ENCODE assay signal across 15 cellular contexts in the genomic region with DNA sequence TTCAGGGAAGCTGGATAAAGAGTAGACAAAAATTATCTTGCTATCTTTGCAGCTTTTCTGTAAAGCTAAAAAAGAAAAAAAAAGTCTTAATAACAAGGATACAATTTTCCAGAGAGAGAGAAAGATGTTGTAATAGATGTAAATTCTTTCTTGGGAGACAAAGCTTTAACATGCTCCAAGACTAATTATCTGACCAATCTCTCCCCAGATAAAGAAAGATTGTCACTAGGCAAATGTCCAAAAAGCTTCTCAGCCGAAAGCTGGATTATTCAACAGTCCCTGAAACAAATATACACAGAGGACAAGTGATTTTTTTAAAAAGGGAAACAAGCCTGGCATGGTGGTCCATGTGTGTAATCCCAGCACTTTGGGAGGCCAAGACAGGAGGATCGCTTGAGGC. TPM values are rescaled to one million over a fixed set of nuclear protein-coding genes. Genes with fewer than 3 reads are reported as not detected.
DNase-seq lines count a peak whose midpoint lies in the region; ATAC-seq, FAIRE-seq and TF ChIP-seq lines count a peak whose summit lies in the region.
"Had no signal": no experiment of that assay in that cellular context is flagged by ENCODE, and none has a peak within 500 bp of the region (broad histone marks: within the 10 kb centered on the region; RNA-seq: fewer than 3 reads in every experiment).

No MANE protein-coding gene starts in this region.

- no peak for TF ChIP-seq RAD21 in neural cell (conservative IDR thresholded peaks at IDR 0.05)

- peaks cover 4% of the 10 kb centered on the region for H3K36me3 Mint-ChIP-seq in astrocyte (ENCODE audit: low read depth, unreplicated experiment)
- H3K36me3 Mint-ChIP-seq: immature natural killer cell had no signal

- no peak for TF ChIP-seq EP300 in neural cell (conservative IDR thresholded peaks at IDR 0.05; ENCODE audit: poor library complexity, severe bottlenecking)

- TF ChIP-seq CTCF in DND-41 (IDR thresholded peaks at IDR 0.05; ENCODE audit: borderline replicate concordance, extremely low read depth, low read length, poor library complexity, severe bottlenecking) (no peak), astrocyte (IDR thresholded peaks at IDR 0.05; ENCODE audit: insufficient read depth, low read depth, low read length) (no peak), neural cell (IDR thresholded peaks at IDR 0.05; ENCODE audit: poor library complexity, severe bottlenecking) (no peak), GM10248 (IDR thresholded peaks at IDR 0.05; ENCODE audit: control extremely low read depth, extremely low read depth, low read depth, missing control alignments) (no peak)

- H3K4me3 ChIP-seq in DND-41 (ENCODE audit: low read depth in 1 of 2, low read length in 2 of 2) (peak overlapping the region; percentile 18 to 85; a peak in 2 of 4 replicates), astrocyte (ENCODE audit: insufficient read depth, low read depth, low read length) (no peak overlapping the region), neural cell (ENCODE audit: low read length) (peak overlapping the region; percentile 98)

- H3K9me3 ChIP-seq in DND-41 (ENCODE audit: insufficient read depth, low read length, severe bottlenecking) = no peaks in the 10 kb centered on the region
- H3K9me3 ChIP-seq in KOPT-K1 (ENCODE audit: insufficient read depth, low read length, poor library complexity, severe bottlenecking) = no peaks in the 10 kb centered on the region
- no peaks in the 10 kb centered on the region for H3K9me3 ChIP-seq in astrocyte (ENCODE audit: insufficient read depth, low read depth, low read length)
- no peaks in the 10 kb centered on the region for H3K9me3 ChIP-seq in neural cell (ENCODE audit: low read length)

- H3K27me3 ChIP-seq in DND-41 (ENCODE audit: insufficient read depth, low read length, poor library complexity) (peaks cover 3% of the 10 kb centered on the region), astrocyte (ENCODE audit: insufficient read depth, low read length) (no peaks in the 10 kb centered on the region), neural cell (ENCODE audit: insufficient read depth, low read depth, low read length) (no peaks in the 10 kb centered on the region)

- H3K79me2 ChIP-seq in DND-41 (ENCODE audit: insufficient read depth, low read length) = peaks cover 18% of the 10 kb centered on the region
- H3K79me2 ChIP-seq in astrocyte (ENCODE audit: insufficient read depth, low read length) = peaks cover 20% of the 10 kb centered on the region
- H3K79me2 ChIP-seq in neural cell (replicated peaks; ENCODE audit: insufficient read depth, low read length) = peaks cover 4% of the 10 kb centered on the region

- H3K4me1 Mint-ChIP-seq in astrocyte (ENCODE audit: low read depth, unreplicated experiment) = peaks cover 4% of the 10 kb centered on the region

- no peak overlapping the region for H3K4me3 Mint-ChIP-seq in astrocyte (ENCODE audit: unreplicated experiment)

- CTCF ChIA-PET in GM10248 (lab: Yijun Ruan, JAX) = interaction anchor here (1.2 to 3.5 kb wide), 4 partner anchors 23 to 51 kb away, joined by 3 to 13 read pairs (median 6); no protein-coding TSS in a partner anchor

- H3K9me3 Mint-ChIP-seq in astrocyte (ENCODE audit: unreplicated experiment) = no peaks in the 10 kb centered on the region
- H3K9me3 Mint-ChIP-seq: immature natural killer cell had no signal

- H3K4me2 ChIP-seq in DND-41 (ENCODE audit: insufficient read depth, low read length) (peak overlapping the region; percentile 89), astrocyte (ENCODE audit: low read length) (peak overlapping the region; percentile 98), neural cell (ENCODE audit: low read length) (no peak overlapping the region)

- no peaks in the 10 kb centered on the region for H3F3A ChIP-seq in neural cell (ENCODE audit: insufficient read depth, low read length, poor library complexity, severe bottlenecking)

- no peaks in the 10 kb centered on the region for H3K9me2 ChIP-seq in neural cell (ENCODE audit: insufficient read depth, low read length)

- H4K20me1 ChIP-seq in DND-41 (ENCODE audit: insufficient read depth, low read length) (peaks cover 9% of the 10 kb centered on the region; the same call in 1 of the 2 replicates), astrocyte (ENCODE audit: insufficient read depth, low read length) (peaks cover 7% of the 10 kb centered on the region), neural cell (ENCODE audit: insufficient read depth) (no peaks in the 10 kb centered on the region)

- POLR2A ChIA-PET in GM10248 (lab: Yijun Ruan, JAX) = no interaction called here

- H3K9ac ChIP-seq in DND-41 (ENCODE audit: low read depth, low read length) (peak overlapping the region; percentile 74), astrocyte (ENCODE audit: low read length) (no peak overlapping the region), neural cell (ENCODE audit: low read length) (no peak overlapping the region)

- H3K36me3 ChIP-seq in DND-41 (ENCODE audit: insufficient read depth, low read length) = peaks cover 16% of the 10 kb centered on the region
- H3K36me3 ChIP-seq in KOPT-K1 (ENCODE audit: insufficient read depth, low read length) = peaks cover 17% of the 10 kb centered on the region
- H3K36me3 ChIP-seq in astrocyte (ENCODE audit: insufficient read depth, low read length) = no peaks in the 10 kb centered on the region
- no peaks in the 10 kb centered on the region for H3K36me3 ChIP-seq in neural cell (ENCODE audit: insufficient read depth, low read length)

- peaks cover 2% of the 10 kb centered on the region for H3K27me3 Mint-ChIP-seq in astrocyte (ENCODE audit: low read depth, unreplicated experiment)

- H3K27ac ChIP-seq in DND-41 (ENCODE audit: low read length) (peak overlapping the region; percentile 73; the same call in 1 of the 2 replicates), KOPT-K1 (ENCODE audit: low read depth, low read length, poor library complexity, severe bottlenecking) (peak overlapping the region; percentile 86), astrocyte (ENCODE audit: low read depth, low read length) (no peak overlapping the region), neural cell (ENCODE audit: low read length) (no peak overlapping the region)

- H2AFZ ChIP-seq in DND-41 (ENCODE audit: low read depth, low read length) (peak overlapping the region; percentile 86), astrocyte (ENCODE audit: low read depth, low read length) (no peak overlapping the region), neural cell (ENCODE audit: low read depth, low read length) (peak overlapping the region; percentile 48)

- no peak overlapping the region for H3K27ac Mint-ChIP-seq in astrocyte (ENCODE audit: unreplicated experiment)

- H3K4me1 ChIP-seq in DND-41 (ENCODE audit: insufficient read depth, low read length) = peaks cover 32% of the 10 kb centered on the region
- H3K4me1 ChIP-seq in astrocyte (ENCODE audit: insufficient read depth, low read length) = peaks cover 15% of the 10 kb centered on the region

- FAIRE-seq in astrocyte (lab: Jason Lieb, UNC) = no peak
- FAIRE-seq: bronchial epithelial cell, D721Med had no signal

- DNase-seq in DND-41 (no peak), astrocyte (ENCODE audit: low read depth) (no peak), GM10248 (ENCODE audit: extremely low spot score) (no peak), NCI-H69 (lab: John Stamatoyannopoulos, UW) (no peak)
- no peak for DNase-seq in stimulated activated CD8-positive, alpha-beta memory T cell treated with anti-CD3 and anti-CD28 coated beads, Interleukin-4, amount 100 ng/mL, for 48 hours
- no peak for DNase-seq in stimulated activated CD4-positive, alpha-beta T cell treated with anti-CD3 and anti-CD28 coated beads, Interleukin-4, amount 100 ng/mL, for 4 hours
- DNase-seq: activated T-cell treated with anti-CD3 and anti-CD28 coated beads for 4 hours, HCEC 1CT, immature natural killer cell, NCI-H2107 had no signal

- ATAC-seq in DND-41 (ENCODE audit: insufficient read depth, low read depth) = no peak

TF ChIP-seq in neural cell, 6 proteins besides CTCF, POLR2A, EP300 and RAD21:
- TF ChIP-seq EZH2 (IDR thresholded peaks at IDR 0.05; ENCODE audit: borderline replicate concordance, insufficient read depth, low read length, poor library complexity, severe bottlenecking) (no peak), SMC3 (conservative IDR thresholded peaks at IDR 0.05; ENCODE audit: poor library complexity) (no peak), REST (IDR thresholded peaks at IDR 0.05; ENCODE audit: borderline replicate concordance) (no peak), POLR2AphosphoS5 (IDR thresholded peaks at IDR 0.05) (no peak), TAF1 (IDR thresholded peaks at IDR 0.05; ENCODE audit: low read depth) (no peak), MXI1 (conservative IDR thresholded peaks at IDR 0.05; ENCODE audit: poor library complexity, severe bottlenecking) (no peak)

RNA-seq across cellular contexts. Expression of gene SYDE1, which starts 19.3 kb away (rescaled TPM):
- total RNA-seq in astrocyte = 40.6 and 46.6 TPM in 2 replicates
- polyA plus RNA-seq in neural cell = 0.70 TPM in 1 of 2 replicates, not detected in the other
- 0.58 TPM in 1 of 2 replicates, not detected in the other for polyA minus RNA-seq in neural cell
- polyA plus RNA-seq: immature natural killer cell had no signal

RNA-seq across cellular contexts. Expression of gene OR1I1, which starts 44.5 kb away (rescaled TPM):
- total RNA-seq in astrocyte = not detected in 2 replicates
- polyA plus RNA-seq in neural cell = not detected in 2 replicates
- not detected in 2 replicates for polyA minus RNA-seq in neural cell
- total RNA-seq: bronchial epithelial cell, myocyte had no signal
- polyA plus RNA-seq: immature natural killer cell had no signal

Comparison
In these comparisons a context has a peak if more than half of its experiments do, and no peak if none do; other contexts are left out.
1. H3K27ac ChIP-seq: peak in DND-41 (single experiment) and KOPT-K1 (single experiment); none in astrocyte (single experiment) and neural cell (single experiment).